Comparison of ENCODE assay signal across 31 cellular contexts in the genomic region with DNA sequence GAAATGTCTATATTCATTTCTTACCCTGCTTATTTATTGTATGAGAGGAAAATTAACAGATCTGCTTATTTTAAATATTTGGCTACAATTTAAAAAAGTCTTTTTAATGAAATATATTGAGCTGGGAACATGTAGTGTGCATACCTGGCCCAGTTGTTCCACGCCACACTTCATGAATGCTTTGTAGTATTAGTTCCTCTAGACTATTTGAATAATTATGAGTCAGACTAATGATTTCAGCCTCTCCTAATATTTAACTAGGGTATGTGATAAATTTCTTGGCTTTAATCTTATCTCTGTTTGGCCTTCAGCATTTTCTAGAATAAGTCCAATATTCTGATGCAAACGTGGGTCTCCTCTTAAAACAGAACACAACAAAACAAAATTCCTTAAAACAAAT.
"Had no signal": no experiment of that assay in that cellular context is flagged by ENCODE, and none has a peak within 500 bp of the region (broad histone marks: within the 10 kb centered on the region; RNA-seq: fewer than 3 reads in every experiment).

No MANE protein-coding gene starts in this region.

- DNase-seq: activated B cell treated with CpG ODN at 0.5 μM for 24 hours; activated CD4-positive, alpha-beta memory T cell treated with anti-CD3 and anti-CD28 coated beads, Interleukin-2, amount 10 ng/mL, durations not matched to agents 7 days and 5 days; activated CD4-positive, alpha-beta T cell treated with anti-CD3 and anti-CD28 coated beads for 36 hours; activated CD4-positive, alpha-beta T cell treated with anti-CD3 and anti-CD28 coated beads for 48 hours; activated CD4-positive, alpha-beta T cell treated with anti-CD3 and anti-CD28 coated beads, Interleukin-2, amount 10 ng/mL, durations not matched to agents 7 days and 5 days; activated CD4-positive, alpha-beta T cell treated with anti-CD3 and anti-CD28 coated beads, Interleukin-2, amount 50 U/mL, for 48 hours; activated CD4-positive, CD25-positive, alpha-beta regulatory T cell treated with anti-CD3 and anti-CD28 coated beads, Interleukin-2, amount 50 U/mL, for 72 hours; activated CD8-positive, alpha-beta memory T cell treated with anti-CD3 and anti-CD28 coated beads for 24 hours; activated CD8-positive, alpha-beta memory T cell treated with anti-CD3 and anti-CD28 coated beads, Interleukin-2, amount 10 ng/mL, durations not matched to agents 7 days and 5 days; activated CD8-positive, alpha-beta memory T cell treated with anti-CD3 and anti-CD28 coated beads, Interleukin-2, amount 50 U/mL, for 48 hours; activated CD8-positive, alpha-beta T cell treated with anti-CD3 and anti-CD28 coated beads, Interleukin-2, amount 10 ng/mL, durations not matched to agents 7 days and 5 days; activated effector memory CD4-positive, alpha-beta T cell treated with anti-CD3 and anti-CD28 coated beads, Interleukin-2, amount 50 U/mL, for 16 hours; activated gamma-delta T cell treated with Interleukin-2 at 50 U/mL for 16 hours; activated naive CD4-positive, alpha-beta T cell; activated naive CD4-positive, alpha-beta T cell treated with anti-CD3 and anti-CD28 coated beads for 36 hours; activated naive CD4-positive, alpha-beta T cell treated with anti-CD3 and anti-CD28 coated beads, Interleukin-2, amount 50 U/mL, for 16 hours; activated naive CD8-positive, alpha-beta T cell treated with anti-CD3 and anti-CD28 coated beads for 36 hours; activated T-cell treated with anti-CD3 and anti-CD28 coated beads, Interleukin-2, amount 50 U/mL, for 4 hours; activated T-cell treated with anti-CD3 and anti-CD28 coated beads, Interleukin-2, amount 50 U/mL, for 72 hours; adrenal gland; amniotic stem cell; aorta; central memory CD4-positive, alpha-beta T cell; T-helper 1 cell; T-helper 2 cell; T-helper 9 cell had no signal

- ATAC-seq: activated CD4-positive, alpha-beta T cell treated with anti-CD3 and anti-CD28 coated beads for 36 hours; activated CD8-positive, alpha-beta memory T cell treated with anti-CD3 and anti-CD28 coated beads, Interleukin-2, amount 10 ng/mL, durations not matched to agents 7 days and 5 days; activated CD8-positive, alpha-beta T cell treated with anti-CD3 and anti-CD28 coated beads, Interleukin-2, amount 10 ng/mL, durations not matched to agents 7 days and 5 days; activated naive CD4-positive, alpha-beta T cell treated with anti-CD3 and anti-CD28 coated beads, Interleukin-2, amount 50 U/mL, for 72 hours; activated T-cell treated with anti-CD3 and anti-CD28 coated beads, Interleukin-2, amount 50 U/mL, for 4 hours; activated T-cell treated with anti-CD3 and anti-CD28 coated beads, Interleukin-2, amount 50 U/mL, for 72 hours; activated T-helper 17 cell treated with anti-CD3 and anti-CD28 coated beads, Interleukin-2, amount 50 U/mL, for 72 hours had no signal

- FAIRE-seq: astrocyte, TTC549 had no signal

- H3K36me3 ChIP-seq: adrenal gland had no signal

- H3K27ac ChIP-seq: adrenal gland, VCaP had no signal

- H3K27me3 ChIP-seq: adrenal gland had no signal

- H3K4me3 ChIP-seq: adrenal gland had no signal

- H3K4me1 ChIP-seq: adrenal gland had no signal

- H3K9me3 ChIP-seq: adrenal gland had no signal
